In genomic region chr6:9921366-9921765, GRCh38 we compare ENCODE assay signal across 25 cellular contexts.
"Had no signal": no experiment of that assay in that cellular context is flagged by ENCODE, and none has a peak within 500 bp of the region (broad histone marks: within the 10 kb centered on the region; RNA-seq: fewer than 3 reads in every experiment).

No MANE protein-coding gene starts in this region.

- FAIRE-seq: endometrium had no signal

- DNase-seq: activated B cell treated with CpG ODN at 0.5 μM for 24 hours; activated CD4-positive, alpha-beta memory T cell treated with anti-CD3 and anti-CD28 coated beads for 36 hours; activated CD4-positive, alpha-beta T cell treated with anti-CD3 and anti-CD28 coated beads for 48 hours; activated naive CD4-positive, alpha-beta T cell treated with Interleukin-2 at 50 U/mL for 16 hours; activated naive CD8-positive, alpha-beta T cell treated with anti-CD3 and anti-CD28 coated beads, Interleukin-2, amount 10 ng/mL, durations not matched to agents 7 days and 5 days; activated T-cell treated with anti-CD3 and anti-CD28 coated beads, Interleukin-2, amount 50 U/mL, for 48 hours; effector CD4-positive, alpha-beta T cell; erythroblast; foreskin melanocyte; lower lobe of right lung; naive B cell; nucleus accumbens; right lobe of liver; stimulated activated CD4-positive, alpha-beta T cell treated with anti-CD3 and anti-CD28 coated beads, Interleukin-2, amount 100 ng/mL, for 24 hours; stimulated activated naive CD4-positive, alpha-beta T cell; T1000; testis; trophoblast cell had no signal

- H3K27me3 Mint-ChIP-seq: activated B cell treated with CpG ODN at 0.5 μM for 24 hours; activated CD4-positive, alpha-beta memory T cell treated with anti-CD3 and anti-CD28 coated beads for 36 hours; activated naive CD8-positive, alpha-beta T cell treated with anti-CD3 and anti-CD28 coated beads, Interleukin-2, amount 10 ng/mL, durations not matched to agents 7 days and 5 days; dendritic cell treated with granulocyte-macrophage colony-stimulating factor and Interleukin-4, amounts not matched to agents 40 ng/mL and 50 ng/mL, for 4 days had no signal

- H3K4me1 Mint-ChIP-seq: activated B cell treated with CpG ODN at 0.5 μM for 24 hours; activated naive CD8-positive, alpha-beta T cell treated with anti-CD3 and anti-CD28 coated beads, Interleukin-2, amount 10 ng/mL, durations not matched to agents 7 days and 5 days; naive B cell had no signal

- H3K27ac ChIP-seq: cardiac muscle cell, lower lobe of right lung, parathyroid adenoma, right lobe of liver, skin epidermis, testis had no signal

- H3K4me3 ChIP-seq: cardiac muscle cell, lower lobe of right lung, right lobe of liver, skin epidermis, testis had no signal

- H3K27me3 ChIP-seq: cardiac muscle cell, right lobe of liver, testis had no signal

- H3K9me3 ChIP-seq: right lobe of liver, testis had no signal

- H3K4me1 ChIP-seq: lower lobe of right lung, parathyroid adenoma, right lobe of liver, testis had no signal

- H3K36me3 Mint-ChIP-seq: activated CD4-positive, alpha-beta memory T cell treated with anti-CD3 and anti-CD28 coated beads for 36 hours; activated naive CD8-positive, alpha-beta T cell treated with anti-CD3 and anti-CD28 coated beads, Interleukin-2, amount 10 ng/mL, durations not matched to agents 7 days and 5 days; naive B cell had no signal

- H3K27ac Mint-ChIP-seq: activated B cell treated with CpG ODN at 0.5 μM for 24 hours; activated CD4-positive, alpha-beta memory T cell treated with anti-CD3 and anti-CD28 coated beads for 36 hours; activated naive CD8-positive, alpha-beta T cell treated with anti-CD3 and anti-CD28 coated beads, Interleukin-2, amount 10 ng/mL, durations not matched to agents 7 days and 5 days; dendritic cell treated with granulocyte-macrophage colony-stimulating factor and Interleukin-4, amounts not matched to agents 40 ng/mL and 50 ng/mL, for 4 days; naive B cell; T-helper 1 cell treated with Interleukin-12 subunit alpha and Interleukin-12 subunit beta and Interleukin-4 antibody, amounts not matched to agents 30 μg/mL and 1 μg/mL, for 36 hours had no signal

- H3K4me3 Mint-ChIP-seq: activated B cell treated with CpG ODN at 0.5 μM for 24 hours; activated CD4-positive, alpha-beta memory T cell treated with anti-CD3 and anti-CD28 coated beads for 36 hours; activated naive CD8-positive, alpha-beta T cell treated with anti-CD3 and anti-CD28 coated beads, Interleukin-2, amount 10 ng/mL, durations not matched to agents 7 days and 5 days; dendritic cell treated with granulocyte-macrophage colony-stimulating factor and Interleukin-4, amounts not matched to agents 40 ng/mL and 50 ng/mL, for 4 days; naive B cell; T-helper 1 cell treated with Interleukin-12 subunit alpha and Interleukin-12 subunit beta and Interleukin-4 antibody, amounts not matched to agents 30 μg/mL and 1 μg/mL, for 36 hours had no signal

- H3K36me3 ChIP-seq: cardiac muscle cell, lower lobe of right lung, right lobe of liver had no signal

- ATAC-seq: left lobe of liver, lower lobe of right lung, right lobe of liver had no signal
